ENCODE assay signal across 8 cellular contexts in genomic region chr4:97987019-97987648, GRCh38.
DNase-seq lines count a peak whose midpoint lies in the region; ATAC-seq and TF ChIP-seq lines count a peak whose summit lies in the region.

No MANE protein-coding gene starts in this region.

- in situ Hi-C loops in Panc1 (cut with HindIII; ENCODE audit: low pct_unique_long_range_greater_than_20kb, low sequenced_read_pairs): no loop called here

- POLR2A ChIA-PET in Panc1 (lab: Charles Lee): no interaction called here

- TF ChIP-seq CTCF in left ventricle myocardium inferior (IDR thresholded peaks at IDR 0.05; ENCODE audit: borderline replicate concordance) (peak; percentile 23), Panc1 (IDR thresholded peaks at IDR 0.05) (peak; percentile 52; the same call in 1 of the 2 replicates), fibroblast of villous mesenchyme (IDR thresholded peaks at IDR 0.05; ENCODE audit: insufficient read depth, low read depth, low read length) (peak; percentile 35)

- BruUV-seq in Panc1 (replicated peaks; lab: Mats Ljungman, UMichigan): no TSS peak

- H3K27ac ChIP-seq in left ventricle myocardium inferior (replicated peaks): no peak overlapping the region
- H3K27ac ChIP-seq in Panc1 (ENCODE audit: low read length): no peak overlapping the region

- peaks cover 4% of the 10 kb centered on the region for H3K9me3 ChIP-seq in left ventricle myocardium inferior (replicated peaks)
- H3K9me3 ChIP-seq in Panc1 (ENCODE audit: control insufficient read depth, insufficient read depth, low read depth, low read length): no peaks in the 10 kb centered on the region
- no peaks in the 10 kb centered on the region for H3K9me3 ChIP-seq in MG63

- intact Hi-C loops in left ventricle myocardium inferior (cut with micrococcal nuclease): no loop called here
- intact Hi-C loops in left ventricle myocardium superior (cut with micrococcal nuclease): no loop called here
- intact Hi-C loops in Panc1 (cut with micrococcal nuclease; ENCODE audit: unreplicated experiment): no loop called here

- no peak for DNase-seq in left ventricle myocardium inferior
- DNase-seq in left ventricle myocardium superior: no peak
- no peak for DNase-seq in Panc1 (ENCODE audit: low read depth, low spot score)
- DNase-seq in fibroblast of villous mesenchyme (ENCODE audit: low read depth): peak; percentile 13
- DNase-seq in islet precursor cell: no peak
- DNase-seq in MG63: no peak

- H3K27me3 ChIP-seq in left ventricle myocardium inferior (ENCODE audit: low read depth) (no peaks in the 10 kb centered on the region), Panc1 (ENCODE audit: control insufficient read depth, insufficient read depth, low read length) (no peaks in the 10 kb centered on the region), MG63 (no peaks in the 10 kb centered on the region)

- H3K4me3 ChIP-seq in left ventricle myocardium inferior (no peak overlapping the region), Panc1 (ENCODE audit: low read depth in 2 of 2, low read length in 2 of 2) (no peak overlapping the region), fibroblast of villous mesenchyme (ENCODE audit: low read depth, low read length) (no peak overlapping the region), MG63 (no peak overlapping the region)

- ATAC-seq in left ventricle myocardium superior (no peak), Panc1 (no peak), GM18870 (IDR thresholded peaks at IDR 0.05; ENCODE audit: unreplicated experiment) (no peak), GM21381 (IDR thresholded peaks at IDR 0.05; ENCODE audit: unreplicated experiment) (no peak)

- H3K4me1 ChIP-seq in left ventricle myocardium inferior (no peaks in the 10 kb centered on the region), Panc1 (ENCODE audit: control insufficient read depth, insufficient read depth, low read length) (no peaks in the 10 kb centered on the region)

- H3K36me3 ChIP-seq in left ventricle myocardium inferior (no peaks in the 10 kb centered on the region), Panc1 (ENCODE audit: control insufficient read depth, insufficient read depth, low read length) (no peaks in the 10 kb centered on the region), MG63 (no peaks in the 10 kb centered on the region)

- CTCF ChIA-PET in Panc1 (lab: Charles Lee): no interaction called here
